Comparison of ENCODE assay signal across 8 cellular contexts in the genomic region with DNA sequence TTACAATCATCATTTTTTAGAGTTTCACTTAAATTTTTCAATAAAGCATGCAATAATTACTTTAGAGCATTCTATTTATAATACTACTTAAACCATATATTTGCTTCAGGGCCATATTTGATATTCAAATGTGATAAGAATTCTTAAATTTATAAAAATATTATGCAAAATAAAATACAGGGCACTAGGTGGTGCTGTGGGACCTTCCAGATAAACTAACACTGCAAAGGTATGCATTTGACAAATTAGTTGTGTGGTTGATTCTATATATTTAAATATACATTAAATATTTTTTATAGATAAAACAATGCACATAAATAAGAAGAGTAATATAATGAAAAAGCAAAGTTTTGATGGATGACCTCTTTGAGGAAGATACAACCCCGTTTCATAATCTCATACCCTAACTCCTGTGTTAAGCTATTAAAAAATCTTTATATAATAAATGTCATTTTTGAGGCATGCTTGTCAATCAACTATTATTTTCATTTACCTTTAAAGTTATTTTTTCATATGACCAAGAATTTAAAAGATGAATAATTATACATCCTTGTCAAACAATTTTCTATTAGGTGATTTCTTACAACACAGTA.
A peak's percentile ranks its signal among the peaks of the same experiment; 100 is the strongest.
DNase-seq lines count a peak whose midpoint lies in the region; ATAC-seq, FAIRE-seq and TF ChIP-seq lines count a peak whose summit lies in the region.

No MANE protein-coding gene starts in this region.

- FAIRE-seq in endometrium (lab: Jason Lieb, UNC), result peak; percentile 94

- 95% methylated on average over 1 of the region's 1 CpG for WGBS in prostate gland

- no peak overlapping the region for H3K4me3 ChIP-seq in prostate gland

- H3K9me3 ChIP-seq in prostate gland, result no peaks in the 10 kb centered on the region

- POLR2A ChIA-PET in RWPE1 (lab: Yijun Ruan, JAX; ENCODE audit: low non-redundant PET), result no interaction called here

- H3K4me1 ChIP-seq in prostate gland (replicated peaks), result no peaks in the 10 kb centered on the region

- TF ChIP-seq POLR2A in prostate gland (IDR thresholded peaks at IDR 0.05), result no peak

- intact Hi-C loops in prostate gland (cut with DNase I), result loop anchor here (5.0 kb wide), 1 partner anchor 755 kb away; no protein-coding TSS in a partner anchor

- peak; percentile 21 for DNase-seq in GM13977 (ENCODE audit: low spot score)
- DNase-seq in RWPE1 (ENCODE audit: low spot score), result no peak
- peak; percentile 9 for DNase-seq in prostate gland (ENCODE audit: low spot score)
- no peak for DNase-seq in GM13976 (ENCODE audit: low spot score)

- in situ Hi-C loops in GM13977 (cut with MboI; ENCODE audit: low pct_unique_long_range_greater_than_20kb, low sequenced_read_pairs, unreplicated experiment) (loop anchor here (25.0 kb wide), 1 partner anchor 745 kb away; no protein-coding TSS in a partner anchor), GM13976 (cut with MboI; ENCODE audit: low sequenced_read_pairs, unreplicated experiment) (loop anchor here (25.0 kb wide), 1 partner anchor 745 kb away; no protein-coding TSS in a partner anchor)

- CTCF ChIA-PET in RWPE1 (lab: Yijun Ruan, JAX), result interaction anchor here (0.7 to 0.9 kb wide), 2 partner anchors 137 to 676 kb away, joined by 3 to 4 read pairs; no protein-coding TSS in a partner anchor

- TF ChIP-seq CTCF in C4-2B (conservative IDR thresholded peaks at IDR 0.05) (peak; percentile 74), GM13977 (IDR thresholded peaks at IDR 0.05; ENCODE audit: extremely low read depth, insufficient read depth, missing control alignments) (peak; percentile 39), RWPE1 (conservative IDR thresholded peaks at IDR 0.05; ENCODE audit: low read depth) (peak; percentile 10; the same call in 1 of the 2 replicates), prostate gland (IDR thresholded peaks at IDR 0.05) (peak in 3 of 4 experiments; percentile 40 to 62 (median 55)), GM13976 (IDR thresholded peaks at IDR 0.05; ENCODE audit: borderline replicate concordance, control extremely low read depth, extremely low read depth, insufficient read depth, missing control alignments) (no peak)

- ATAC-seq in GM21423 (IDR thresholded peaks at IDR 0.05; ENCODE audit: unreplicated experiment) (no peak), GM21515 (IDR thresholded peaks at IDR 0.05; ENCODE audit: unreplicated experiment) (no peak)

- H3K27me3 ChIP-seq in prostate gland (replicated peaks; ENCODE audit: insufficient read depth), result no peaks in the 10 kb centered on the region

- no peaks in the 10 kb centered on the region for H3K36me3 ChIP-seq in prostate gland

- H3K27ac ChIP-seq in C4-2B (no peak overlapping the region), RWPE1 (no peak overlapping the region), prostate gland (no peak overlapping the region)

Comparison
In these comparisons a context has a peak if more than half of its experiments do, and no peak if none do; other contexts are left out.
1. DNase-seq: peak in GM13977 (single experiment) and prostate gland (single experiment); none in RWPE1 (single experiment) and GM13976 (single experiment).